28 cellular contexts compared by ENCODE assay signal in genomic region chr4:31328921-31329320, GRCh38.
"Had no signal": no experiment of that assay in that cellular context is flagged by ENCODE, and none has a peak within 500 bp of the region (broad histone marks: within the 10 kb centered on the region; RNA-seq: fewer than 3 reads in every experiment).

No MANE protein-coding gene starts in this region.

- H3K36me3 ChIP-seq: adrenal gland, ascending aorta, cardiac muscle cell, gastrocnemius medialis, pancreas, right atrium auricular region, thyroid gland, upper lobe of right lung had no signal

- H3K4me2 ChIP-seq: smooth muscle cell had no signal

- ATAC-seq: effector memory CD8-positive, alpha-beta T cell; gastrocnemius medialis; left cardiac atrium; left ventricle myocardium superior; naive thymus-derived CD4-positive, alpha-beta T cell; pancreas; stimulated activated memory B cell treated with anti-CD40 and anti-IgM and Interleukin-4, amounts not matched to agents 10 μg/mL and 1 μg/mL and 100 μg/mL, for 72 hours; stimulated activated naive CD8-positive, alpha-beta T cell treated with anti-CD3 and anti-CD28 coated beads, Interleukin-15, amount 100 ng/mL, for 72 hours; upper lobe of right lung had no signal

- H3K9me3 ChIP-seq: adrenal gland, ascending aorta, gastrocnemius medialis, pancreas, right atrium auricular region, thyroid gland, upper lobe of right lung had no signal

- DNase-seq: activated CD4-positive, alpha-beta T cell treated with anti-CD3 and anti-CD28 coated beads for 4 hours; activated CD4-positive, alpha-beta T cell treated with anti-CD3 and anti-CD28 coated beads, Interleukin-2, amount 50 U/mL, for 48 hours; activated CD8-positive, alpha-beta memory T cell treated with anti-CD3 and anti-CD28 coated beads for 24 hours; activated effector memory CD4-positive, alpha-beta T cell treated with Interleukin-2 at 50 U/mL for 16 hours; activated naive CD4-positive, alpha-beta T cell treated with Interleukin-2 at 50 U/mL for 16 hours; adrenal gland; effector memory CD8-positive, alpha-beta T cell; gastrocnemius medialis; glutamatergic neuron; left cardiac atrium; left ventricle myocardium superior; naive thymus-derived CD4-positive, alpha-beta T cell; pancreas; stimulated activated CD4-positive, alpha-beta T cell treated with anti-CD3 and anti-CD28 coated beads, Interleukin-1b, Interleukin-23, amount 100 ng/mL, for 48 hours; stimulated activated CD4-positive, alpha-beta T cell treated with anti-CD3 and anti-CD28 coated beads, Interleukin-4, amount 100 ng/mL, for 4 hours; stimulated activated CD8-positive, alpha-beta memory T cell treated with anti-CD3 and anti-CD28 coated beads, Interleukin-4, amount 100 ng/mL, for 48 hours; stimulated activated naive CD8-positive, alpha-beta T cell treated with anti-CD3 and anti-CD28 coated beads, Interleukin-15, amount 100 ng/mL, for 72 hours; substantia nigra; T-helper 9 cell; thyroid gland; upper lobe of right lung had no signal

- H3K27ac ChIP-seq: adrenal gland, ascending aorta, cardiac muscle cell, coronary artery, gastrocnemius medialis, pancreas, right atrium auricular region, thyroid gland, upper lobe of right lung, VCaP had no signal

- H3K27me3 ChIP-seq: adrenal gland, ascending aorta, cardiac muscle cell, gastrocnemius medialis, pancreas, right atrium auricular region, thyroid gland, upper lobe of right lung had no signal

- H3K4me1 ChIP-seq: adrenal gland, ascending aorta, gastrocnemius medialis, pancreas, right atrium auricular region, thyroid gland, upper lobe of right lung had no signal

- H3K4me3 ChIP-seq: adrenal gland, ascending aorta, cardiac muscle cell, coronary artery, gastrocnemius medialis, pancreas, right atrium auricular region, smooth muscle cell, thyroid gland, upper lobe of right lung had no signal
